In genomic region chr7:39948932-39949928, GRCh38 we compare ENCODE assay signal across 8 cellular contexts. TPM values are rescaled to one million over a fixed set of nuclear protein-coding genes. Genes with fewer than 3 reads are reported as not detected.
DNase-seq lines count a peak whose midpoint lies in the region; ATAC-seq, FAIRE-seq and TF ChIP-seq lines count a peak whose summit lies in the region.

No MANE protein-coding gene starts in this region.

- H3K4me1 ChIP-seq in iPS-20b (ENCODE audit: insufficient read depth, low read length) (peaks cover 3% of the 10 kb centered on the region; the same call in 1 of the 2 replicates), skeletal muscle tissue (ENCODE audit: control insufficient read depth in 3 of 3, insufficient read depth in 3 of 3, low read length in 3 of 3) (peaks cover 9 to 16% (median 13%) of the 10 kb centered on the region in 3 donors)

- TF ChIP-seq CTCF in WI38 (IDR thresholded peaks at IDR 0.05; ENCODE audit: low read depth, low read length) (no peak), bronchial epithelial cell (IDR thresholded peaks at IDR 0.05; ENCODE audit: insufficient read depth, low read length, severe bottlenecking) (no peak)

- H3K27ac ChIP-seq in iPS-20b (ENCODE audit: low read length) (peak overlapping the region; percentile 85), skeletal muscle tissue (ENCODE audit: low read depth, low read length) (peak overlapping the region; percentile 98)

- no peaks in the 10 kb centered on the region for H3K36me3 ChIP-seq in bronchial epithelial cell (ENCODE audit: control insufficient read depth, insufficient read depth, low read length)
- H3K36me3 ChIP-seq in iPS-20b (ENCODE audit: insufficient read depth, low read depth, low read length) = no peaks in the 10 kb centered on the region
- H3K36me3 ChIP-seq in skeletal muscle tissue (ENCODE audit: control insufficient read depth in 3 of 3, insufficient read depth in 3 of 3, low read length in 3 of 3) = no peaks in the 10 kb centered on the region

- FAIRE-seq in bronchial epithelial cell (lab: Jason Lieb, UNC) = peak; percentile 28

- no peaks in the 10 kb centered on the region for H3K9me3 ChIP-seq in iPS-20b (ENCODE audit: insufficient read depth, low read depth, low read length)
- no peaks in the 10 kb centered on the region for H3K9me3 ChIP-seq in skeletal muscle tissue (ENCODE audit: control insufficient read depth in 3 of 3, low read length in 3 of 3)

- ATAC-seq in GM18909 (IDR thresholded peaks at IDR 0.05; ENCODE audit: poor library complexity, unreplicated experiment) (peak; percentile 73), HG03159 (IDR thresholded peaks at IDR 0.05; ENCODE audit: unreplicated experiment) (peak; percentile 68)

- H3K9ac ChIP-seq in iPS-20b (ENCODE audit: low read depth, low read length) (peak overlapping the region; percentile 97), skeletal muscle tissue (ENCODE audit: low read depth in 1 of 3, low read length in 3 of 3) (peak overlapping the region; percentile 97 to 100 (median 100))

- H3K4me3 ChIP-seq in WI38 (ENCODE audit: low read depth, low read length) (peak overlapping the region; percentile 77), bronchial epithelial cell (ENCODE audit: low read depth, low read length) (peak overlapping the region; percentile 52), iPS-20b (ENCODE audit: low read length) (peak overlapping the region; percentile 93), skeletal muscle tissue (ENCODE audit: low read length in 3 of 3) (peak overlapping the region; percentile 93 to 99 (median 98))

- no peaks in the 10 kb centered on the region for H3K27me3 ChIP-seq in bronchial epithelial cell (ENCODE audit: control insufficient read depth, insufficient read depth, low read length)
- no peaks in the 10 kb centered on the region for H3K27me3 ChIP-seq in iPS-20b (ENCODE audit: insufficient read depth, low read length)
- no peaks in the 10 kb centered on the region for H3K27me3 ChIP-seq in skeletal muscle tissue (ENCODE audit: control insufficient read depth in 3 of 3, insufficient read depth in 3 of 3, low read length in 3 of 3)

- DNase-seq in AG08395 (ENCODE audit: low spot score) (peak; percentile 95), NCI-H2227 (lab: John Stamatoyannopoulos, UW; ENCODE audit: unreplicated experiment) (peak; percentile 99), bronchial epithelial cell (ENCODE audit: low read depth) (peak; percentile 98)

RNA-seq across cellular contexts. Expression of gene CDK13, which starts 0.8 kb away (rescaled TPM):
- total RNA-seq in bronchial epithelial cell (50.3 and 65.2 TPM in 2 replicates), skeletal muscle tissue (81.9 TPM)

Comparison
In these comparisons a context has a peak if more than half of its experiments do, and no peak if none do; other contexts are left out.
1. Peak in every context shown above with its lines: DNase-seq, ATAC-seq, H3K4me3 ChIP-seq and H3K27ac ChIP-seq.